ENCODE assay signal across 1 cellular context in genomic region chr17:45147581-45148182, GRCh38.
TF ChIP-seq lines count a peak whose summit lies in the region.

No MANE protein-coding gene starts in this region.

TF ChIP-seq in K562, 482 proteins besides CTCF, POLR2A, EP300 and RAD21 (continues in another document):
- TF ChIP-seq NEUROD1 (IDR thresholded peaks at IDR 0.05; ENCODE audit: borderline replicate concordance, low read depth, low read length, partially characterized antibody) = peak; percentile 81
- TF ChIP-seq ZNF444 (CRISPR knock-in tag; IDR thresholded peaks at IDR 0.05) = peak; percentile 71; the same call in 1 of the 2 replicates
- peak; percentile 31; the same call in 1 of the 2 replicates for TF ChIP-seq TAL1 (IDR thresholded peaks at IDR 0.05)
- TF ChIP-seq MCM2 (IDR thresholded peaks at IDR 0.05; ENCODE audit: low read depth) = no peak
- TF ChIP-seq, protein P1, sequence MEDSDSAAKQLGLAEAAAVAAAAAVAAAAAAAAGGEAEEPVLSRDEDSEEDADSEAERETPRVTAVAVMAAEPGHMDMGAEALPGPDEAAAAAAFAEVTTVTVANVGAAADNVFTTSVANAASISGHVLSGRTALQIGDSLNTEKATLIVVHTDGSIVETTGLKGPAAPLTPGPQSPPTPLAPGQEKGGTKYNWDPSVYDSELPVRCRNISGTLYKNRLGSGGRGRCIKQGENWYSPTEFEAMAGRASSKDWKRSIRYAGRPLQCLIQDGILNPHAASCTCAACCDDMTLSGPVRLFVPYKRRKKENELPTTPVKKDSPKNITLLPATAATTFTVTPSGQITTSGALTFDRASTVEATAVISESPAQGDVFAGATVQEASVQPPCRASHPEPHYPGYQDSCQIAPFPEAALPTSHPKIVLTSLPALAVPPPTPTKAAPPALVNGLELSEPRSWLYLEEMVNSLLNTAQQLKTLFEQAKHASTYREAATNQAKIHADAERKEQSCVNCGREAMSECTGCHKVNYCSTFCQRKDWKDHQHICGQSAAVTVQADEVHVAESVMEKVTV (CRISPR knock-in tag; IDR thresholded peaks at IDR 0.05) = peak; percentile 63
- 0 out of 2 replicates have a peak, but pooled peaks have one; percentile 65 for TF ChIP-seq DNMT1 (IDR thresholded peaks at IDR 0.05)
- TF ChIP-seq EP400 (IDR thresholded peaks at IDR 0.05) = peak; percentile 92
- 0 out of 2 replicates have a peak, but pooled peaks have one; percentile 19 for TF ChIP-seq GATAD2B (IDR thresholded peaks at IDR 0.05; ENCODE audit: borderline replicate concordance)
- TF ChIP-seq NFIC (IDR thresholded peaks at IDR 0.05) = 0 out of 2 replicates have a peak, but pooled peaks have one; percentile 19
- TF ChIP-seq RFX5 (IDR thresholded peaks at IDR 0.05; ENCODE audit: low read depth, low read length) = no peak
- no peak for TF ChIP-seq MAX (CRISPR knock-in tag; IDR thresholded peaks at IDR 0.05)
- peak in 1 of 2 experiments; percentile 22; a peak in 1 of 4 replicates for TF ChIP-seq CSDE1 (IDR thresholded peaks at IDR 0.05)
- peak; percentile 50 for TF ChIP-seq CCNT2 (IDR thresholded peaks at IDR 0.05; ENCODE audit: borderline replicate concordance, extremely low read depth, insufficient read length, low read depth, low read length)
- TF ChIP-seq SETDB1 (IDR thresholded peaks at IDR 0.05; ENCODE audit: low read length) = no peak
- 0 out of 2 replicates have a peak, but pooled peaks have one; percentile 42 for TF ChIP-seq ZSCAN32 (CRISPR knock-in tag; IDR thresholded peaks at IDR 0.05)
- TF ChIP-seq SMAD2 (IDR thresholded peaks at IDR 0.05; ENCODE audit: low read depth, low read length) = no peak
- no peak for TF ChIP-seq LARP7 (IDR thresholded peaks at IDR 0.05)
- no peak; the same call in 1 of the 2 replicates for TF ChIP-seq ERF (CRISPR knock-in tag; IDR thresholded peaks at IDR 0.05)
- no peak for TF ChIP-seq FOXA1 (IDR thresholded peaks at IDR 0.05; ENCODE audit: borderline replicate concordance)
- 0 out of 2 replicates have a peak, but pooled peaks have one; percentile 45 for TF ChIP-seq ZNF707 (CRISPR knock-in tag; conservative IDR thresholded peaks at IDR 0.05)
- TF ChIP-seq SMARCB1 (IDR thresholded peaks at IDR 0.05; ENCODE audit: insufficient read length, low read depth) = no peak
- TF ChIP-seq ZBTB17 (CRISPR knock-in tag; IDR thresholded peaks at IDR 0.05) = no peak
- TF ChIP-seq NCOA1 (IDR thresholded peaks at IDR 0.05; ENCODE audit: low read depth) = 0 out of 2 replicates have a peak, but pooled peaks have one; percentile 35
- TF ChIP-seq, protein P2, sequence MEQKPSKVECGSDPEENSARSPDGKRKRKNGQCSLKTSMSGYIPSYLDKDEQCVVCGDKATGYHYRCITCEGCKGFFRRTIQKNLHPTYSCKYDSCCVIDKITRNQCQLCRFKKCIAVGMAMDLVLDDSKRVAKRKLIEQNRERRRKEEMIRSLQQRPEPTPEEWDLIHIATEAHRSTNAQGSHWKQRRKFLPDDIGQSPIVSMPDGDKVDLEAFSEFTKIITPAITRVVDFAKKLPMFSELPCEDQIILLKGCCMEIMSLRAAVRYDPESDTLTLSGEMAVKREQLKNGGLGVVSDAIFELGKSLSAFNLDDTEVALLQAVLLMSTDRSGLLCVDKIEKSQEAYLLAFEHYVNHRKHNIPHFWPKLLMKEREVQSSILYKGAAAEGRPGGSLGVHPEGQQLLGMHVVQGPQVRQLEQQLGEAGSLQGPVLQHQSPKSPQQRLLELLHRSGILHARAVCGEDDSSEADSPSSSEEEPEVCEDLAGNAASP (IDR thresholded peaks at IDR 0.05) = no peak
- TF ChIP-seq MAFK (IDR thresholded peaks at IDR 0.05; ENCODE audit: low read length) = no peak
- no peak for TF ChIP-seq ZNF75A (CRISPR knock-in tag; IDR thresholded peaks at IDR 0.05)
- TF ChIP-seq, protein P3, sequence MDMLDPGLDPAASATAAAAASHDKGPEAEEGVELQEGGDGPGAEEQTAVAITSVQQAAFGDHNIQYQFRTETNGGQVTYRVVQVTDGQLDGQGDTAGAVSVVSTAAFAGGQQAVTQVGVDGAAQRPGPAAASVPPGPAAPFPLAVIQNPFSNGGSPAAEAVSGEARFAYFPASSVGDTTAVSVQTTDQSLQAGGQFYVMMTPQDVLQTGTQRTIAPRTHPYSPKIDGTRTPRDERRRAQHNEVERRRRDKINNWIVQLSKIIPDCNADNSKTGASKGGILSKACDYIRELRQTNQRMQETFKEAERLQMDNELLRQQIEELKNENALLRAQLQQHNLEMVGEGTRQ (CRISPR knock-in tag; IDR thresholded peaks at IDR 0.05) = no peak
- no peak for TF ChIP-seq MCM5 (IDR thresholded peaks at IDR 0.05; ENCODE audit: low read depth)
- TF ChIP-seq ZNF134 (CRISPR knock-in tag; conservative IDR thresholded peaks at IDR 0.05) = no peak
- TF ChIP-seq, protein P4, sequence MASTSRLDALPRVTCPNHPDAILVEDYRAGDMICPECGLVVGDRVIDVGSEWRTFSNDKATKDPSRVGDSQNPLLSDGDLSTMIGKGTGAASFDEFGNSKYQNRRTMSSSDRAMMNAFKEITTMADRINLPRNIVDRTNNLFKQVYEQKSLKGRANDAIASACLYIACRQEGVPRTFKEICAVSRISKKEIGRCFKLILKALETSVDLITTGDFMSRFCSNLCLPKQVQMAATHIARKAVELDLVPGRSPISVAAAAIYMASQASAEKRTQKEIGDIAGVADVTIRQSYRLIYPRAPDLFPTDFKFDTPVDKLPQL (IDR thresholded peaks at IDR 0.05; ENCODE audit: extremely low read depth, insufficient read length) = no peak
- no peak for TF ChIP-seq ZNF3 (CRISPR knock-in tag; IDR thresholded peaks at IDR 0.05)
- no peak; the same call in 1 of the 2 replicates for TF ChIP-seq ETV1 (tag; conservative IDR thresholded peaks at IDR 0.05; ENCODE audit: low read depth)
- TF ChIP-seq ZNF584 (CRISPR knock-in tag; IDR thresholded peaks at IDR 0.05; ENCODE audit: low read depth) = peak; percentile 68; the same call in 1 of the 2 replicates
- no peak for TF ChIP-seq USF1 (CRISPR knock-in tag; IDR thresholded peaks at IDR 0.05)
- TF ChIP-seq REST (CRISPR knock-in tag; IDR thresholded peaks at IDR 0.05; ENCODE audit: low read depth) = no peak
- TF ChIP-seq ETV6 (IDR thresholded peaks at IDR 0.05; ENCODE audit: borderline replicate concordance in 1 of 2, low read depth in 2 of 2, low read length in 1 of 2) = peak in 1 of 2 experiments; percentile 30; a peak in 1 of 4 replicates
- no peak for TF ChIP-seq ETV6 (CRISPR knock-in tag; IDR thresholded peaks at IDR 0.05; ENCODE audit: borderline replicate concordance)
- no peak for TF ChIP-seq SRSF3 (IDR thresholded peaks at IDR 0.05; ENCODE audit: insufficient read depth, low read length)
- TF ChIP-seq CTCFL (IDR thresholded peaks at IDR 0.05; ENCODE audit: borderline replicate concordance, insufficient read depth, low read depth, low read length, poor library complexity, severe bottlenecking) = no peak
- TF ChIP-seq MAZ (CRISPR knock-in tag; conservative IDR thresholded peaks at IDR 0.05 in 1 of 2, IDR thresholded peaks at IDR 0.05 in 1 of 2) = peak; percentile 54 to 65; a peak in 2 of 4 replicates
- TF ChIP-seq SIX5 (IDR thresholded peaks at IDR 0.05; ENCODE audit: borderline replicate concordance in 1 of 2, insufficient read depth in 1 of 2, low read depth in 1 of 2, low read length in 2 of 2) = peak in 1 of 2 experiments; percentile 1; a peak in 1 of 4 replicates
- TF ChIP-seq FOXK2 (conservative IDR thresholded peaks at IDR 0.05 in 1 of 2, IDR thresholded peaks at IDR 0.05 in 1 of 2; ENCODE audit: low read depth in 2 of 2) = peak; percentile 99
- TF ChIP-seq, protein P5, sequence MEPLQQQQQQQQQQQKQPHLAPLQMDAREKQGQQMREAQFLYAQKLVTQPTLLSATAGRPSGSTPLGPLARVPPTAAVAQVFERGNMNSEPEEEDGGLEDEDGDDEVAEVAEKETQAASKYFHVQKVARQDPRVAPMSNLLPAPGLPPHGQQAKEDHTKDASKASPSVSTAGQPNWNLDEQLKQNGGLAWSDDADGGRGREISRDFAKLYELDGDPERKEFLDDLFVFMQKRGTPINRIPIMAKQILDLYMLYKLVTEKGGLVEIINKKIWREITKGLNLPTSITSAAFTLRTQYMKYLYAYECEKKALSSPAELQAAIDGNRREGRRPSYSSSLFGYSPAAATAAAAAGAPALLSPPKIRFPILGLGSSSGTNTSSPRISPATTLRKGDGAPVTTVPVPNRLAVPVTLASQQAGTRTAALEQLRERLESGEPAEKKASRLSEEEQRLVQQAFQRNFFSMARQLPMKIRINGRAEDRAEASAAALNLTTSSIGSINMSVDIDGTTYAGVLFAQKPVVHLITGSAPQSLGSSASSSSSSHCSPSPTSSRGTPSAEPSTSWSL (CRISPR knock-in tag; IDR thresholded peaks at IDR 0.05; ENCODE audit: borderline replicate concordance) = no peak
- peak; percentile 73 for TF ChIP-seq NCOR1 (IDR thresholded peaks at IDR 0.05)
- TF ChIP-seq CBX1 (IDR thresholded peaks at IDR 0.05; ENCODE audit: low read depth) = 0 out of 2 replicates have a peak, but pooled peaks have one; percentile 49
- peak; percentile 56; the same call in 1 of the 2 replicates for TF ChIP-seq ZEB2 (IDR thresholded peaks at IDR 0.05)
- TF ChIP-seq ZC3H4 (CRISPR knock-in tag; IDR thresholded peaks at IDR 0.05; ENCODE audit: borderline replicate concordance) = no peak
- TF ChIP-seq CHD4 (IDR thresholded peaks at IDR 0.05; ENCODE audit: insufficient read depth, insufficient replicate concordance, low read depth, low read length, poor library complexity, severe bottlenecking) = no peak
- no peak; the same call in none of the 2 replicates for TF ChIP-seq CGGBP1 (CRISPR knock-in tag; IDR thresholded peaks at IDR 0.05)
- TF ChIP-seq MNT (conservative IDR thresholded peaks at IDR 0.05) = peak; percentile 90 to 95
- TF ChIP-seq ZFP36 (IDR thresholded peaks at IDR 0.05; ENCODE audit: low read depth, low read length, partially characterized antibody) = no peak
